ENCODE assay signal across 26 cellular contexts in genomic region chrX:77564824-77565223, GRCh38.
DNase-seq lines count a peak whose midpoint lies in the region; ATAC-seq and TF ChIP-seq lines count a peak whose summit lies in the region.
"Had no signal": no experiment of that assay in that cellular context is flagged by ENCODE, and none has a peak within 500 bp of the region (broad histone marks: within the 10 kb centered on the region; RNA-seq: fewer than 3 reads in every experiment).

No MANE protein-coding gene starts in this region.

- H3K36me3 ChIP-seq in breast epithelium: peaks cover 3% of the 10 kb centered on the region
- H3K36me3 ChIP-seq: gastrocnemius medialis, sigmoid colon, uterus had no signal

- no peak for ATAC-seq in HG02610 (IDR thresholded peaks at IDR 0.05; ENCODE audit: unreplicated experiment)
- ATAC-seq: gastrocnemius medialis; Panc1; stimulated activated naive B cell treated with anti-CD40 and anti-IgM and Interleukin-4, amounts not matched to agents 10 μg/mL and 1 μg/mL and 100 μg/mL, for 72 hours had no signal

- H3K27me3 Mint-ChIP-seq in MCF 10A (ENCODE audit: insufficient read depth, unreplicated experiment) (no peaks in the 10 kb centered on the region), type B pancreatic cell (no peaks in the 10 kb centered on the region)
- H3K27me3 Mint-ChIP-seq: activated naive CD8-positive, alpha-beta T cell treated with anti-CD3 and anti-CD28 coated beads, Interleukin-2, amount 10 ng/mL, durations not matched to agents 7 days and 5 days; memory B cell; stimulated activated naive B cell treated with anti-CD40 and anti-IgM and Interleukin-4, amounts not matched to agents 10 μg/mL and 1 μg/mL and 100 μg/mL, for 72 hours had no signal

- peaks cover 20% of the 10 kb centered on the region for H3K9me3 Mint-ChIP-seq in MCF 10A (ENCODE audit: unreplicated experiment)
- no peaks in the 10 kb centered on the region for H3K9me3 Mint-ChIP-seq in type B pancreatic cell
- H3K9me3 Mint-ChIP-seq: stimulated activated naive B cell treated with anti-CD40 and anti-IgM and Interleukin-4, amounts not matched to agents 10 μg/mL and 1 μg/mL and 100 μg/mL, for 72 hours had no signal

- H3K36me3 Mint-ChIP-seq in MCF 10A (ENCODE audit: insufficient read depth, unreplicated experiment) (peaks cover 6% of the 10 kb centered on the region), type B pancreatic cell (peaks cover 11% of the 10 kb centered on the region)

- DNase-seq in MCF 10A (ENCODE audit: unreplicated experiment) (peak; percentile 34), breast epithelium (ENCODE audit: low spot score in 2 of 2) (no peak), choroid plexus epithelial cell (ENCODE audit: low read depth) (peak; percentile 13), kidney tubule cell (ENCODE audit: low spot score) (peak; percentile 13), type B pancreatic cell (ENCODE audit: extremely low spot score, unreplicated experiment) (no peak), RWPE1 (ENCODE audit: low spot score) (no peak), C1 segment of cervical spinal cord (lab: John Stamatoyannopoulos, UW) (no peak)
- DNase-seq: activated CD4-positive, alpha-beta T cell treated with anti-CD3 and anti-CD28 coated beads for 4 hours; activated CD8-positive, alpha-beta memory T cell treated with anti-CD3 and anti-CD28 coated beads for 24 hours; activated effector memory CD4-positive, alpha-beta T cell treated with anti-CD3 and anti-CD28 coated beads, Interleukin-2, amount 50 U/mL, for 16 hours; activated naive CD8-positive, alpha-beta T cell treated with anti-CD3 and anti-CD28 coated beads, Interleukin-2, amount 10 ng/mL, durations not matched to agents 7 days and 5 days; activated T-cell treated with anti-CD3 and anti-CD28 coated beads, Interleukin-2, amount 50 U/mL, for 1 hour; cerebellar nuclear complex; gastrocnemius medialis; MV-4-11; NK-92 treated with Interleukin-12 subunit alpha and Interleukin-12 subunit beta, amount 100 ng/mL, for 24 hours; SHP77 treated with DMSO at 0.1 percent for 48 hours; sigmoid colon; stimulated activated CD4-positive, alpha-beta T cell treated with anti-CD3 and anti-CD28 coated beads, Interleukin-15, amount 100 ng/mL, for 24 hours; stimulated activated naive B cell treated with anti-CD40 and anti-IgM and Interleukin-4, amounts not matched to agents 10 μg/mL and 1 μg/mL and 100 μg/mL, for 72 hours; testis; uterus had no signal

- H3K4me1 Mint-ChIP-seq in MCF 10A (ENCODE audit: insufficient read depth, unreplicated experiment) (no peaks in the 10 kb centered on the region), type B pancreatic cell (ENCODE audit: unreplicated experiment) (no peaks in the 10 kb centered on the region)
- H3K4me1 Mint-ChIP-seq: activated naive CD8-positive, alpha-beta T cell treated with anti-CD3 and anti-CD28 coated beads, Interleukin-2, amount 10 ng/mL, durations not matched to agents 7 days and 5 days; memory B cell; stimulated activated naive B cell treated with anti-CD40 and anti-IgM and Interleukin-4, amounts not matched to agents 10 μg/mL and 1 μg/mL and 100 μg/mL, for 72 hours had no signal

- TF ChIP-seq POLR2A in breast epithelium (IDR thresholded peaks at IDR 0.05): no peak

- H3K27me3 ChIP-seq in breast epithelium: no peaks in the 10 kb centered on the region
- H3K27me3 ChIP-seq: gastrocnemius medialis, sigmoid colon, testis, uterus had no signal

- CTCF ChIA-PET in MCF 10A (lab: Yijun Ruan, JAX) (no interaction called here), RWPE1 (lab: Yijun Ruan, JAX) (no interaction called here)

- intact Hi-C loops in MCF 10A (cut with micrococcal nuclease): no loop called here
- intact Hi-C loops in breast epithelium (cut with DNase I; ENCODE audit: low total_unique reads): no loop called here

- POLR2A ChIA-PET in MCF 10A (lab: Yijun Ruan, JAX): no interaction called here
- POLR2A ChIA-PET in RWPE1 (lab: Yijun Ruan, JAX; ENCODE audit: low non-redundant PET): no interaction called here

- H3K4me3 ChIP-seq in breast epithelium (no peak overlapping the region), choroid plexus epithelial cell (ENCODE audit: low read depth, low read length) (no peak overlapping the region)
- H3K4me3 ChIP-seq: gastrocnemius medialis, sigmoid colon, testis, uterus had no signal

- no peaks in the 10 kb centered on the region for H3K4me1 ChIP-seq in breast epithelium
- H3K4me1 ChIP-seq: gastrocnemius medialis, sigmoid colon, testis, uterus had no signal

- TF ChIP-seq CTCF in MCF 10A (IDR thresholded peaks at IDR 0.05; ENCODE audit: unreplicated experiment) (no peak), breast epithelium (IDR thresholded peaks at IDR 0.05) (no peak), choroid plexus epithelial cell (conservative IDR thresholded peaks at IDR 0.05; ENCODE audit: low read depth, low read length) (no peak), type B pancreatic cell (conservative IDR thresholded peaks at IDR 0.05) (no peak), RWPE1 (conservative IDR thresholded peaks at IDR 0.05; ENCODE audit: low read depth) (no peak)

- H3K27ac ChIP-seq in breast epithelium (no peak overlapping the region), RWPE1 (no peak overlapping the region)
- H3K27ac ChIP-seq: gastrocnemius medialis, sigmoid colon, testis, uterus, VCaP had no signal

- H3K4me3 Mint-ChIP-seq in MCF 10A (ENCODE audit: unreplicated experiment) (no peak overlapping the region), type B pancreatic cell (no peak overlapping the region)
- H3K4me3 Mint-ChIP-seq: activated naive CD8-positive, alpha-beta T cell treated with anti-CD3 and anti-CD28 coated beads, Interleukin-2, amount 10 ng/mL, durations not matched to agents 7 days and 5 days; memory B cell; stimulated activated naive B cell treated with anti-CD40 and anti-IgM and Interleukin-4, amounts not matched to agents 10 μg/mL and 1 μg/mL and 100 μg/mL, for 72 hours had no signal

- H3K27ac Mint-ChIP-seq in MCF 10A (ENCODE audit: low read depth, unreplicated experiment) (peak overlapping the region; percentile 16), type B pancreatic cell (no peak overlapping the region)
- H3K27ac Mint-ChIP-seq: activated naive CD8-positive, alpha-beta T cell treated with anti-CD3 and anti-CD28 coated beads, Interleukin-2, amount 10 ng/mL, durations not matched to agents 7 days and 5 days; memory B cell; stimulated activated naive B cell treated with anti-CD40 and anti-IgM and Interleukin-4, amounts not matched to agents 10 μg/mL and 1 μg/mL and 100 μg/mL, for 72 hours had no signal

- H3K9me3 ChIP-seq in breast epithelium: peaks cover 8 to 14% of the 10 kb centered on the region in 2 donors
- H3K9me3 ChIP-seq: gastrocnemius medialis, sigmoid colon, testis, uterus had no signal

- no TSS peak for BruUV-seq in MCF 10A (replicated peaks; lab: Mats Ljungman, UMichigan)

Comparison
In these comparisons a context has a peak if more than half of its experiments do, and no peak if none do; other contexts are left out.
1. DNase-seq: peak in MCF 10A (single experiment), choroid plexus epithelial cell (single experiment) and kidney tubule cell (single experiment); none in breast epithelium (0 of 2), type B pancreatic cell (single experiment), RWPE1 (single experiment) and C1 segment of cervical spinal cord (0 of 14).